10 cellular contexts compared by ENCODE assay signal in the genomic region with DNA sequence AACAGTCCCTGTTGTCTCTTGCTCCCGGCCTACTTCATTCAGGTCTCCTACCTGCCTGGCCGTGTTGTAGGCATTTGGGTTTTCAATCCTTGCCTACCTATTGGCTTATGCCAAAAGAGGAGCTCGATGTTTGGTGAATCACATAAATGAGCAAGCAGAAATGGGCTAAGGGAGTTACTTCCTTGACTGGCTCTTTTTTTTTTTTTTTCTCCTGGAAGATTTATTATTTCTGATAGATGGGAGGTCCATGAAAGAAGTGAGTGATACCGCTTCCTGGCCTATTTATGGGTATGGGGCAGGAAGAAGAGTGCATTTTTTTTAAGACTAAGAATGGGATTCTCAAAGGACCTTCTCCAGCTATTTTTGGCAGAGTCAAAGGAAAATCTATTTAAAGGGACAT.
A peak's percentile ranks its signal among the peaks of the same experiment; 100 is the strongest.
DNase-seq lines count a peak whose midpoint lies in the region; ATAC-seq and TF ChIP-seq lines count a peak whose summit lies in the region.
"Had no signal": no experiment of that assay in that cellular context is flagged by ENCODE, and none has a peak within 500 bp of the region (broad histone marks: within the 10 kb centered on the region; RNA-seq: fewer than 3 reads in every experiment).

No MANE protein-coding gene starts in this region.

- in situ Hi-C loops in GM13976 (cut with MboI; ENCODE audit: low sequenced_read_pairs, unreplicated experiment) = no loop called here

- no peaks in the 10 kb centered on the region for H3K9me3 ChIP-seq in uterus

- no peaks in the 10 kb centered on the region for H3K36me3 ChIP-seq in uterus

- H3K4me3 ChIP-seq in epithelial cell of esophagus (ENCODE audit: low read length) (no peak overlapping the region), uterus (no peak overlapping the region)

- H3K4me3 Mint-ChIP-seq in activated naive CD8-positive, alpha-beta T cell treated with anti-CD3 and anti-CD28 coated beads, Interleukin-2, amount 50 U/mL, for 24 hours = no peak overlapping the region
- H3K4me3 Mint-ChIP-seq in activated naive CD8-positive, alpha-beta T cell treated with anti-CD3 and anti-CD28 coated beads for 36 hours = no peak overlapping the region
- H3K4me3 Mint-ChIP-seq in mesothelial cell of epicardium = no peak overlapping the region
- H3K4me3 Mint-ChIP-seq: activated naive CD8-positive, alpha-beta T cell treated with anti-CD3 and anti-CD28 coated beads, Interleukin-2, amount 10 ng/mL, durations not matched to agents 7 days and 5 days had no signal

- intact Hi-C loops in uterus (cut with DNase I; ENCODE audit: low total_unique reads) = no loop called here

- H3K27me3 Mint-ChIP-seq in activated naive CD8-positive, alpha-beta T cell treated with anti-CD3 and anti-CD28 coated beads, Interleukin-2, amount 50 U/mL, for 24 hours = no peaks in the 10 kb centered on the region
- H3K27me3 Mint-ChIP-seq in activated naive CD8-positive, alpha-beta T cell treated with anti-CD3 and anti-CD28 coated beads for 36 hours = no peaks in the 10 kb centered on the region
- no peaks in the 10 kb centered on the region for H3K27me3 Mint-ChIP-seq in mesothelial cell of epicardium (ENCODE audit: low read depth)
- H3K27me3 Mint-ChIP-seq: activated naive CD8-positive, alpha-beta T cell treated with anti-CD3 and anti-CD28 coated beads, Interleukin-2, amount 10 ng/mL, durations not matched to agents 7 days and 5 days had no signal

- H3K27me3 ChIP-seq in uterus = no peaks in the 10 kb centered on the region

- no peak for TF ChIP-seq POLR2A in uterus (IDR thresholded peaks at IDR 0.05)

- no peak for TF ChIP-seq CTCF in epithelial cell of esophagus (IDR thresholded peaks at IDR 0.05; ENCODE audit: insufficient read depth, low read depth, low read length, missing control alignments)
- no peak for TF ChIP-seq CTCF in mesothelial cell of epicardium (IDR thresholded peaks at IDR 0.05; ENCODE audit: unreplicated experiment)
- no peak for TF ChIP-seq CTCF in uterus (IDR thresholded peaks at IDR 0.05)
- no peak for TF ChIP-seq CTCF in GM13976 (IDR thresholded peaks at IDR 0.05; ENCODE audit: borderline replicate concordance, control extremely low read depth, extremely low read depth, insufficient read depth, missing control alignments)

- peaks cover 54% of the 10 kb centered on the region for H3K4me1 Mint-ChIP-seq in activated naive CD8-positive, alpha-beta T cell treated with anti-CD3 and anti-CD28 coated beads, Interleukin-2, amount 50 U/mL, for 24 hours
- peaks cover 40% of the 10 kb centered on the region for H3K4me1 Mint-ChIP-seq in activated naive CD8-positive, alpha-beta T cell treated with anti-CD3 and anti-CD28 coated beads for 36 hours
- peaks cover 52% of the 10 kb centered on the region for H3K4me1 Mint-ChIP-seq in mesothelial cell of epicardium

- no peak for DNase-seq in activated naive CD8-positive, alpha-beta T cell treated with anti-CD3 and anti-CD28 coated beads, Interleukin-2, amount 50 U/mL, for 24 hours
- DNase-seq in activated naive CD8-positive, alpha-beta T cell treated with anti-CD3 and anti-CD28 coated beads for 36 hours = no peak
- DNase-seq in epithelial cell of esophagus (ENCODE audit: low read depth) (peak; percentile 81), mesothelial cell of epicardium (ENCODE audit: low spot score in 2 of 2, unreplicated experiment in 2 of 2) (no peak), uterus (no peak), GM13976 (ENCODE audit: low spot score) (no peak), NCI-H82 (lab: John Stamatoyannopoulos, UW) (no peak)
- DNase-seq: activated naive CD8-positive, alpha-beta T cell treated with anti-CD3 and anti-CD28 coated beads, Interleukin-2, amount 10 ng/mL, durations not matched to agents 7 days and 5 days; stimulated activated CD4-positive, alpha-beta T cell treated with anti-CD3 and anti-CD28 coated beads, Interleukin-1b, Interleukin-23, amount 100 ng/mL, for 48 hours had no signal

- no peak for ATAC-seq in activated naive CD8-positive, alpha-beta T cell treated with anti-CD3 and anti-CD28 coated beads, Interleukin-2, amount 50 U/mL, for 24 hours
- no peak for ATAC-seq in GM21515 (IDR thresholded peaks at IDR 0.05; ENCODE audit: unreplicated experiment)

- peak overlapping the region; percentile 42 to 68 for H3K27ac ChIP-seq in uterus

- peaks cover 68% of the 10 kb centered on the region for H3K36me3 Mint-ChIP-seq in activated naive CD8-positive, alpha-beta T cell treated with anti-CD3 and anti-CD28 coated beads, Interleukin-2, amount 50 U/mL, for 24 hours (ENCODE audit: low read depth)
- H3K36me3 Mint-ChIP-seq in activated naive CD8-positive, alpha-beta T cell treated with anti-CD3 and anti-CD28 coated beads for 36 hours = peaks cover 70% of the 10 kb centered on the region
- no peaks in the 10 kb centered on the region for H3K36me3 Mint-ChIP-seq in mesothelial cell of epicardium

- peaks cover 0 to 8% of the 10 kb centered on the region in 2 donors for H3K4me1 ChIP-seq in uterus

- peak overlapping the region; percentile 77 for H3K27ac Mint-ChIP-seq in activated naive CD8-positive, alpha-beta T cell treated with anti-CD3 and anti-CD28 coated beads, Interleukin-2, amount 50 U/mL, for 24 hours
- H3K27ac Mint-ChIP-seq in activated naive CD8-positive, alpha-beta T cell treated with anti-CD3 and anti-CD28 coated beads for 36 hours = no peak overlapping the region
- peak overlapping the region; percentile 35 for H3K27ac Mint-ChIP-seq in mesothelial cell of epicardium
- H3K27ac Mint-ChIP-seq: activated naive CD8-positive, alpha-beta T cell treated with anti-CD3 and anti-CD28 coated beads, Interleukin-2, amount 10 ng/mL, durations not matched to agents 7 days and 5 days had no signal

- no peaks in the 10 kb centered on the region for H3K9me3 Mint-ChIP-seq in activated naive CD8-positive, alpha-beta T cell treated with anti-CD3 and anti-CD28 coated beads, Interleukin-2, amount 50 U/mL, for 24 hours
- H3K9me3 Mint-ChIP-seq in activated naive CD8-positive, alpha-beta T cell treated with anti-CD3 and anti-CD28 coated beads for 36 hours = peaks cover 9% of the 10 kb centered on the region
- no peaks in the 10 kb centered on the region for H3K9me3 Mint-ChIP-seq in mesothelial cell of epicardium
- H3K9me3 Mint-ChIP-seq: activated naive CD8-positive, alpha-beta T cell treated with anti-CD3 and anti-CD28 coated beads, Interleukin-2, amount 10 ng/mL, durations not matched to agents 7 days and 5 days had no signal
